Comparison of ENCODE assay signal across 28 cellular contexts in the genomic region with DNA sequence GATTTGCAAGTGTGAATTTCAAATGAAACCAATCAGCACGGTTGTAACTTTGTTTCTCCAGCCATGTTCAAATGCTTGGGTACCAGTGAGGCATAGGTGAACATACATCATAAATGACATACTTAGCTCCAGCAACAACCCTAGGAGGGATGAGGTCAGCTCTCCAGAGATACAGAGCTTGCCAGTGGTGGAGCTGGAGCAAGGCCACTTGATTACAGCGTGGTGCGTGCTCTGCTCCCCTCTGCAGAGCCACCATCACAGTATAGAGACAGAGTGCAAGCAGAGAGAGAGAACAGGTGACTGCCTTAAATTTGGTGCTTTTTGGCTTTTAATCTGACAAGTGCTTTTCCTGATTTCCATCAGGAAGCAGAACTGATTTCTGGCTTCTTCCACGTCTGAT.
"Had no signal": no experiment of that assay in that cellular context is flagged by ENCODE, and none has a peak within 500 bp of the region (broad histone marks: within the 10 kb centered on the region; RNA-seq: fewer than 3 reads in every experiment).

No MANE protein-coding gene starts in this region.

- H3K4me3 Mint-ChIP-seq: activated CD4-positive, alpha-beta memory T cell treated with anti-CD3 and anti-CD28 coated beads, Interleukin-2, amount 10 ng/mL, durations not matched to agents 7 days and 5 days; activated CD4-positive, alpha-beta T cell treated with anti-CD3 and anti-CD28 coated beads for 36 hours; activated CD4-positive, alpha-beta T cell treated with anti-CD3 and anti-CD28 coated beads, Interleukin-2, amount 10 ng/mL, durations not matched to agents 24 days and 14 days; activated naive CD4-positive, alpha-beta T cell treated with anti-CD3 and anti-CD28 coated beads, Interleukin-2, amount 10 ng/mL, durations not matched to agents 7 days and 5 days; activated naive CD8-positive, alpha-beta T cell treated with anti-CD3 and anti-CD28 coated beads, Interleukin-2, amount 10 ng/mL, durations not matched to agents 7 days and 5 days; activated T-cell treated with anti-CD3 and anti-CD28 coated beads, Interleukin-2, amount 50 U/mL, for 24 hours; activated T-cell treated with anti-CD3 and anti-CD28 coated beads, Interleukin-2, amount 50 U/mL, for 72 hours; brain; central memory CD8-positive, alpha-beta T cell; dendritic cell treated with granulocyte-macrophage colony-stimulating factor and Interleukin-4, amounts not matched to agents 40 ng/mL and 50 ng/mL, for 4 days; endodermal cell had no signal

- H3K27ac ChIP-seq: ascending aorta, breast epithelium, cardiac muscle cell, coronary artery, dorsolateral prefrontal cortex had no signal

- H3K9me3 ChIP-seq: ascending aorta, breast epithelium had no signal

- H3K27ac Mint-ChIP-seq: activated CD4-positive, alpha-beta memory T cell treated with anti-CD3 and anti-CD28 coated beads, Interleukin-2, amount 10 ng/mL, durations not matched to agents 7 days and 5 days; activated CD4-positive, alpha-beta T cell treated with anti-CD3 and anti-CD28 coated beads for 36 hours; activated CD4-positive, alpha-beta T cell treated with anti-CD3 and anti-CD28 coated beads, Interleukin-2, amount 10 ng/mL, durations not matched to agents 24 days and 14 days; activated naive CD4-positive, alpha-beta T cell treated with anti-CD3 and anti-CD28 coated beads, Interleukin-2, amount 10 ng/mL, durations not matched to agents 7 days and 5 days; activated naive CD4-positive, alpha-beta T cell treated with anti-CD3 and anti-CD28 coated beads, Interleukin-2, amount 50 U/mL, for 72 hours; activated naive CD8-positive, alpha-beta T cell treated with anti-CD3 and anti-CD28 coated beads, Interleukin-2, amount 10 ng/mL, durations not matched to agents 7 days and 5 days; activated T-cell treated with anti-CD3 and anti-CD28 coated beads, Interleukin-2, amount 50 U/mL, for 24 hours; activated T-cell treated with anti-CD3 and anti-CD28 coated beads, Interleukin-2, amount 50 U/mL, for 72 hours; dendritic cell treated with granulocyte-macrophage colony-stimulating factor and Interleukin-4, amounts not matched to agents 40 ng/mL and 50 ng/mL, for 4 days; endodermal cell had no signal

- H3K4me1 ChIP-seq: ascending aorta, breast epithelium had no signal

- H3K4me1 Mint-ChIP-seq: activated CD4-positive, alpha-beta memory T cell treated with anti-CD3 and anti-CD28 coated beads, Interleukin-2, amount 10 ng/mL, durations not matched to agents 7 days and 5 days; activated CD4-positive, alpha-beta T cell treated with anti-CD3 and anti-CD28 coated beads for 36 hours; activated CD4-positive, alpha-beta T cell treated with anti-CD3 and anti-CD28 coated beads, Interleukin-2, amount 10 ng/mL, durations not matched to agents 24 days and 14 days; activated naive CD4-positive, alpha-beta T cell treated with anti-CD3 and anti-CD28 coated beads, Interleukin-2, amount 10 ng/mL, durations not matched to agents 7 days and 5 days; activated naive CD8-positive, alpha-beta T cell treated with anti-CD3 and anti-CD28 coated beads, Interleukin-2, amount 10 ng/mL, durations not matched to agents 7 days and 5 days; central memory CD8-positive, alpha-beta T cell had no signal

- H3K36me3 Mint-ChIP-seq: activated naive CD4-positive, alpha-beta T cell treated with anti-CD3 and anti-CD28 coated beads, Interleukin-2, amount 10 ng/mL, durations not matched to agents 7 days and 5 days; activated naive CD4-positive, alpha-beta T cell treated with anti-CD3 and anti-CD28 coated beads, Interleukin-2, amount 50 U/mL, for 72 hours; activated naive CD8-positive, alpha-beta T cell treated with anti-CD3 and anti-CD28 coated beads, Interleukin-2, amount 10 ng/mL, durations not matched to agents 7 days and 5 days; brain had no signal

- H3K27me3 ChIP-seq: ascending aorta, breast epithelium, cardiac muscle cell had no signal

- H3K27me3 Mint-ChIP-seq: activated CD4-positive, alpha-beta memory T cell treated with anti-CD3 and anti-CD28 coated beads, Interleukin-2, amount 10 ng/mL, durations not matched to agents 7 days and 5 days; activated CD4-positive, alpha-beta T cell treated with anti-CD3 and anti-CD28 coated beads, Interleukin-2, amount 10 ng/mL, durations not matched to agents 24 days and 14 days; activated naive CD4-positive, alpha-beta T cell treated with anti-CD3 and anti-CD28 coated beads, Interleukin-2, amount 10 ng/mL, durations not matched to agents 7 days and 5 days; activated naive CD8-positive, alpha-beta T cell treated with anti-CD3 and anti-CD28 coated beads, Interleukin-2, amount 10 ng/mL, durations not matched to agents 7 days and 5 days; central memory CD8-positive, alpha-beta T cell had no signal

- H3K9me3 Mint-ChIP-seq: activated CD4-positive, alpha-beta memory T cell treated with anti-CD3 and anti-CD28 coated beads, Interleukin-2, amount 10 ng/mL, durations not matched to agents 7 days and 5 days; activated CD4-positive, alpha-beta T cell treated with anti-CD3 and anti-CD28 coated beads, Interleukin-2, amount 10 ng/mL, durations not matched to agents 24 days and 14 days; activated naive CD4-positive, alpha-beta T cell treated with anti-CD3 and anti-CD28 coated beads, Interleukin-2, amount 10 ng/mL, durations not matched to agents 7 days and 5 days; activated naive CD4-positive, alpha-beta T cell treated with anti-CD3 and anti-CD28 coated beads, Interleukin-2, amount 50 U/mL, for 72 hours; activated naive CD8-positive, alpha-beta T cell treated with anti-CD3 and anti-CD28 coated beads, Interleukin-2, amount 10 ng/mL, durations not matched to agents 7 days and 5 days; activated T-cell treated with anti-CD3 and anti-CD28 coated beads, Interleukin-2, amount 50 U/mL, for 24 hours; activated T-cell treated with anti-CD3 and anti-CD28 coated beads, Interleukin-2, amount 50 U/mL, for 72 hours; dendritic cell treated with granulocyte-macrophage colony-stimulating factor and Interleukin-4, amounts not matched to agents 40 ng/mL and 50 ng/mL, for 4 days; endodermal cell had no signal

- H3K4me3 ChIP-seq: ascending aorta, breast epithelium, cardiac muscle cell, coronary artery, dorsolateral prefrontal cortex had no signal

- H3K36me3 ChIP-seq: ascending aorta, breast epithelium, cardiac muscle cell had no signal

- ATAC-seq: activated CD4-positive, alpha-beta T cell treated with anti-CD3 and anti-CD28 coated beads for 36 hours; activated naive CD4-positive, alpha-beta T cell treated with anti-CD3 and anti-CD28 coated beads, Interleukin-2, amount 50 U/mL, for 72 hours; activated T-cell treated with anti-CD3 and anti-CD28 coated beads, Interleukin-2, amount 50 U/mL, for 72 hours; esophagus mucosa had no signal

- DNase-seq: activated CD4-positive, alpha-beta memory T cell treated with anti-CD3 and anti-CD28 coated beads, Interleukin-2, amount 10 ng/mL, durations not matched to agents 7 days and 5 days; activated CD4-positive, alpha-beta T cell treated with anti-CD3 and anti-CD28 coated beads for 36 hours; activated CD4-positive, alpha-beta T cell treated with anti-CD3 and anti-CD28 coated beads, Interleukin-2, amount 10 ng/mL, durations not matched to agents 24 days and 14 days; activated CD4-positive, alpha-beta T cell treated with anti-CD3 and anti-CD28 coated beads, Interleukin-2, amount 50 U/mL, for 4 hours; activated CD4-positive, CD25-positive, alpha-beta regulatory T cell; activated CD4-positive, CD25-positive, alpha-beta regulatory T cell treated with anti-CD3 and anti-CD28 coated beads, Interleukin-2, amount 50 U/mL, for 72 hours; activated CD8-positive, alpha-beta memory T cell treated with anti-CD3 and anti-CD28 coated beads, Interleukin-2, amount 50 U/mL, for 48 hours; activated gamma-delta T cell; activated naive CD4-positive, alpha-beta T cell; activated naive CD4-positive, alpha-beta T cell treated with anti-CD3 and anti-CD28 coated beads, Interleukin-2, amount 10 ng/mL, durations not matched to agents 7 days and 5 days; activated naive CD8-positive, alpha-beta T cell treated with anti-CD3 and anti-CD28 coated beads, Interleukin-2, amount 10 ng/mL, durations not matched to agents 7 days and 5 days; activated T-cell treated with anti-CD3 and anti-CD28 coated beads for 4 hours; activated T-cell treated with anti-CD3 and anti-CD28 coated beads, Interleukin-2, amount 50 U/mL, for 24 hours; activated T-cell treated with anti-CD3 and anti-CD28 coated beads, Interleukin-2, amount 50 U/mL, for 72 hours; dorsolateral prefrontal cortex; effector memory CD4-positive, alpha-beta T cell; endodermal cell; foreskin fibroblast; T-helper 2 cell had no signal
